ENCODE assay signal across 19 cellular contexts in the genomic region with DNA sequence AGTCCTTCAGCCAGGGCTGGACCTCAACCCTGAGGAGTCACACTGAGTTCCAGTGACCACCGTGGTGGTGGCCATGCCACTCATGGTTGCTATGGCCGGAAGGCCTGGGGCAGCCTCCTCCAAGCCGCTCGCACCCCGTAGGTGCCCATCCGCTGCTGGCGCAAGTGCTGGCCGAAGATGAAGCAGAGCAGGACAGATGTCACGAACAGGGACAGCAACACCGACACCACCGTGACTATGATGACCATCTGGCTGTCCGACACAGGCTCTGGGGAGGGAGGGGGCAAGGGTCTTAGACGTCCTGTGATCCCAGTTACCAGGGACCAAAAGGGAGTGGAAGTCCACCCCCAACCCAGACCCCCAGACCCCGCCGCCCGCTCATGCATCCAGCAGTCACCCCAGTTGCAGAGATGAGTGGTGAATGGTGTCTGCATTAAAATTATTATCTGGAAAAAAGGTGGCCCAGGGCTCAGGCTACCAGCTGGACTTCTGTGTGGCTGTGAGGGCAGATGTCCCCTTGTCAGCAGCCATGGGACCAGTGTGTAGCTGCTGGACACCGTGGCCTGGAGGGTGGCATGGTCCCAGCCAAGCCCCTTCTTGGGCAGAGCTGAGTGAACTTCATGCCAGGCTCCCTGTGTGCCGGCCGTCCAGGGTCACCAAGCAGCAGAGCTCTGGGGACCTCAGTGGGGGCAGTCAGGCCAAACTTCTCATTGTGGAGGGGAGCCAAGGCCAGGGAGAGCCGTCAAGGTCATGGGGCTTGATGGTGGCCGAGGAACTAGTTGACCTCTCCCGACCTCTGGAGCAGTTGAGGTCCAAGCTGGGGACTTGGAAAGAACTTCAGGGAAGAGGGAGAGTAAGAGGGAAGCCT. TPM values are rescaled to one million over a fixed set of nuclear protein-coding genes. Genes with fewer than 3 reads are reported as not detected.
DNase-seq lines count a peak whose midpoint lies in the region; ATAC-seq and TF ChIP-seq lines count a peak whose summit lies in the region.
"Had no signal": no experiment of that assay in that cellular context is flagged by ENCODE, and none has a peak within 500 bp of the region (broad histone marks: within the 10 kb centered on the region; RNA-seq: fewer than 3 reads in every experiment).

No MANE protein-coding gene starts in this region.

- H3K27me3 ChIP-seq in RWPE2 (ENCODE audit: insufficient read depth, poor library complexity, severe bottlenecking) = no peaks in the 10 kb centered on the region
- H3K27me3 ChIP-seq in lower lobe of right lung (ENCODE audit: low read depth) = peaks cover 11% of the 10 kb centered on the region
- H3K27me3 ChIP-seq in upper lobe of left lung = no peaks in the 10 kb centered on the region

- intact Hi-C loops in lower lobe of right lung (cut with DNase I) = no loop called here

- DNase-seq in activated effector memory CD4-positive, alpha-beta T cell treated with anti-CD3 and anti-CD28 coated beads, Interleukin-2, amount 50 U/mL, for 16 hours = peak; percentile 59
- DNase-seq in activated effector memory CD4-positive, alpha-beta T cell treated with Interleukin-2 at 50 U/mL for 16 hours = no peak
- peak; percentile 49 for DNase-seq in RWPE2 (ENCODE audit: low spot score)
- no peak for DNase-seq in lower lobe of right lung
- peak in 1 of 2 donors; percentile 56 for DNase-seq in upper lobe of left lung
- DNase-seq in stimulated activated CD4-positive, alpha-beta T cell treated with anti-CD3 and anti-CD28 coated beads, Interleukin-12 subunit alpha, Interleukin-12 subunit beta, amount 100 ng/mL, for 4 hours = no peak
- DNase-seq in C1 segment of cervical spinal cord (lab: John Stamatoyannopoulos, UW) = no peak
- DNase-seq: activated CD8-positive, alpha-beta T cell treated with anti-CD3 and anti-CD28 coated beads for 36 hours; activated gamma-delta T cell; dermis blood vessel endothelial cell; GM23248; NCI-H1092 treated with DMSO at 0.1 percent for 48 hours; PC-9 had no signal

- no peaks in the 10 kb centered on the region for H3K36me3 ChIP-seq in RWPE2 (ENCODE audit: low read depth)
- peaks cover 22% of the 10 kb centered on the region for H3K36me3 ChIP-seq in lower lobe of right lung
- peaks cover 0 to 31% (median 12%) of the 10 kb centered on the region in 4 donors for H3K36me3 ChIP-seq in upper lobe of left lung

- H3K27ac ChIP-seq in RWPE2 (ENCODE audit: poor library complexity, severe bottlenecking) (no peak overlapping the region), lower lobe of right lung (peak overlapping the region; percentile 71), upper lobe of left lung (peak overlapping the region; percentile 9 to 85 (median 81))
- H3K27ac ChIP-seq: GM23248, HL-60, KMS-11, PC-9 had no signal

- H3K9me3 ChIP-seq in RWPE2 (ENCODE audit: severe bottlenecking) (no peaks in the 10 kb centered on the region), lower lobe of right lung (no peaks in the 10 kb centered on the region), upper lobe of left lung (no peaks in the 10 kb centered on the region)

- no peaks in the 10 kb centered on the region for H3K4me1 ChIP-seq in RWPE2 (ENCODE audit: insufficient read depth, poor library complexity, severe bottlenecking)
- peaks cover 60% of the 10 kb centered on the region for H3K4me1 ChIP-seq in lower lobe of right lung
- peaks cover 41 to 73% (median 53%) of the 10 kb centered on the region in 4 donors for H3K4me1 ChIP-seq in upper lobe of left lung

- WGBS in upper lobe of left lung, 2 donors = 92 to 95% methylated on average over 13 to 22 of the region's 22 CpGs

- TF ChIP-seq CTCF in RWPE2 (IDR thresholded peaks at IDR 0.05; ENCODE audit: poor library complexity, severe bottlenecking) (no peak), lower lobe of right lung (IDR thresholded peaks at IDR 0.05) (no peak), upper lobe of left lung (IDR thresholded peaks at IDR 0.05) (no peak)

- H3K4me3 ChIP-seq in RWPE2 (ENCODE audit: severe bottlenecking) (no peak overlapping the region), lower lobe of right lung (no peak overlapping the region), upper lobe of left lung (no peak overlapping the region)
- H3K4me3 ChIP-seq: GM23248, PC-9 had no signal

- no peak for TF ChIP-seq EP300 in upper lobe of left lung (IDR thresholded peaks at IDR 0.05)

- no peak for ATAC-seq in RWPE2 (ENCODE audit: low read depth)
- no peak for ATAC-seq in lower lobe of right lung
- ATAC-seq in upper lobe of left lung (ENCODE audit: low FRiP score in 2 of 2) = no peak
- ATAC-seq in HG03095 (IDR thresholded peaks at IDR 0.05; ENCODE audit: unreplicated experiment) = no peak
- ATAC-seq: activated CD8-positive, alpha-beta T cell treated with anti-CD3 and anti-CD28 coated beads for 36 hours; stimulated activated memory B cell treated with anti-CD40 and anti-IgM and Interleukin-4, amounts not matched to agents 10 μg/mL and 1 μg/mL and 100 μg/mL, for 72 hours had no signal

- no peak for TF ChIP-seq POLR2A in upper lobe of left lung (IDR thresholded peaks at IDR 0.05)

RNA-seq across cellular contexts. Expression of a gene that starts 4.7 kb away (rescaled TPM):
- total RNA-seq in lower lobe of right lung (11.3 TPM), upper lobe of left lung (10 to 100 TPM in 3 of 6 donors, 1 to 10 TPM in 2, under 1 TPM in 1; 0.97 to 30.1 (median 12.1) TPM)
- total RNA-seq: esophagus mucosa, GM23248 had no signal

RNA-seq across cellular contexts. Expression of a gene that starts 17.5 kb away (rescaled TPM):
- 69.2 TPM for total RNA-seq in lower lobe of right lung
- 100 to 1,000 TPM in 3 of 6 donors, 10 to 100 TPM in 3; 27.2 to 114 (median 82.0) TPM for total RNA-seq in upper lobe of left lung
- total RNA-seq: G401 had no signal

RNA-seq across cellular contexts. Expression of a gene that starts 30.2 kb away (rescaled TPM):
- total RNA-seq in lower lobe of right lung = 0.18 TPM
- total RNA-seq in upper lobe of left lung = under 1 TPM in 3 of 6 donors, not detected in 3; under 0.01 to 0.44 (median 0.20) TPM
- total RNA-seq: G401, GM23248 had no signal

Comparison
In these comparisons a context has a peak if more than half of its experiments do, and no peak if none do; other contexts are left out.
1. DNase-seq: peak in activated effector memory CD4-positive, alpha-beta T cell treated with anti-CD3 and anti-CD28 coated beads, Interleukin-2, amount 50 U/mL, for 16 hours (single experiment) and RWPE2 (single experiment); none in activated effector memory CD4-positive, alpha-beta T cell treated with Interleukin-2 at 50 U/mL for 16 hours (single experiment), lower lobe of right lung (single experiment), stimulated activated CD4-positive, alpha-beta T cell treated with anti-CD3 and anti-CD28 coated beads, Interleukin-12 subunit alpha, Interleukin-12 subunit beta, amount 100 ng/mL, for 4 hours (single experiment) and C1 segment of cervical spinal cord (0 of 14).